In the genomic region with DNA sequence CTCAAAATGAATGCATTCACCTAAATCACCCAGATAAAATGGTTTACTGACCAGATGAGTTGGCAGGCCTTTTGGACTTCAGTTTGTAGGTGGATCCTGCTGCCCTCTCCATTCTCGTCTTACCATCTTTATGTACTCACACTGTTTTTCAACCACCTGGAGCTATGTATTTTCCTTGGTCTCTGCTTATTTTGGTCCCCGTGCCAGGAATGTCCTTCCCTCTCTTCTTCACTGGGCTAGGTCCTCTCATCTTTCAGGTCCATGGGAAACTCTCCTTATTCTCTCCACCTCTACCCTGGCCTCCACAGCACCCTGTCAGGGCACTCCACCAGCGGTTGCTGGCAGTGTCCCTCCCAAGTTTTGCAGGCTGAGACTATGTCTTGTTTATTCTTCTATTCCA, we compare ENCODE assay signal across 10 cellular contexts. TPM values are rescaled to one million over a fixed set of nuclear protein-coding genes. Genes with fewer than 3 reads are reported as not detected.
DNase-seq lines count a peak whose midpoint lies in the region; ATAC-seq and TF ChIP-seq lines count a peak whose summit lies in the region.
"Had no signal": no experiment of that assay in that cellular context is flagged by ENCODE, and none has a peak within 500 bp of the region (broad histone marks: within the 10 kb centered on the region; RNA-seq: fewer than 3 reads in every experiment).

No MANE protein-coding gene starts in this region.

- in situ Hi-C loops in HAP-1 (cut with MboI; ENCODE audit: low sequenced_read_pairs), result no loop called here

- H3K4me1 ChIP-seq in mucosa of descending colon (ENCODE audit: low read depth), result peaks cover 35% of the 10 kb centered on the region
- H3K4me1 ChIP-seq in HAP-1, result peaks cover 8% of the 10 kb centered on the region

- H3K27me3 ChIP-seq in CD4-positive, alpha-beta T cell (ENCODE audit: control insufficient read depth, insufficient read depth, low read length), result no peaks in the 10 kb centered on the region
- no peaks in the 10 kb centered on the region for H3K27me3 ChIP-seq in HAP-1 (ENCODE audit: low read depth)
- H3K27me3 ChIP-seq: ovary had no signal

- POLR2A ChIA-PET in CD4-positive, alpha-beta T cell (lab: Charles Lee), result interaction anchor here (0.7 to 2.1 kb wide), 8 partner anchors 8 to 25 kb away, joined by 3 to 27 read pairs (median 5); no protein-coding TSS in a partner anchor

- H3K36me3 ChIP-seq in mucosa of descending colon (ENCODE audit: low read depth) (no peaks in the 10 kb centered on the region), HAP-1 (replicated peaks) (no peaks in the 10 kb centered on the region)
- H3K36me3 ChIP-seq: ovary had no signal

- no peaks in the 10 kb centered on the region for H3K9me3 ChIP-seq in CD4-positive, alpha-beta T cell (ENCODE audit: control insufficient read depth, low read length)
- H3K9me3 ChIP-seq in mucosa of descending colon (no peaks in the 10 kb centered on the region), HAP-1 (no peaks in the 10 kb centered on the region)
- H3K9me3 ChIP-seq: ovary had no signal

- ATAC-seq in CD4-positive, alpha-beta T cell (ENCODE audit: poor library complexity), result no peak
- ATAC-seq in mucosa of descending colon, result peak; percentile 2
- ATAC-seq in HG02798 (IDR thresholded peaks at IDR 0.05; ENCODE audit: poor library complexity, unreplicated experiment), result no peak
- ATAC-seq: WTC11 had no signal

- peak overlapping the region; percentile 95 for H3K4me3 Mint-ChIP-seq in CD4-positive, alpha-beta T cell
- peak overlapping the region; percentile 95 for H3K4me3 Mint-ChIP-seq in activated T-helper 1 cell treated with anti-CD3 and anti-CD28 coated beads, Interleukin-12 subunit alpha, Interleukin-12 subunit beta, Interleukin-2, Interleukin-4 antibody, amounts not matched to agents 30 ng/mL and 10 ng/mL and 1 ng/mL, durations not matched to agents 14 hours and 24 hours and 36 hours
- H3K4me3 Mint-ChIP-seq: WTC11 had no signal

- H3K27me3 Mint-ChIP-seq in CD4-positive, alpha-beta T cell, result no peaks in the 10 kb centered on the region
- no peaks in the 10 kb centered on the region for H3K27me3 Mint-ChIP-seq in activated T-helper 1 cell treated with anti-CD3 and anti-CD28 coated beads, Interleukin-12 subunit alpha, Interleukin-12 subunit beta, Interleukin-2, Interleukin-4 antibody, amounts not matched to agents 30 ng/mL and 10 ng/mL and 1 ng/mL, durations not matched to agents 14 hours and 24 hours and 36 hours (ENCODE audit: insufficient read depth)

- H3K27ac ChIP-seq in 22Rv1, result peak overlapping the region; percentile 7; the same call in 1 of the 2 replicates
- H3K27ac ChIP-seq in CD4-positive, alpha-beta T cell (ENCODE audit: low read depth, low read length), result peak overlapping the region; percentile 24
- H3K27ac ChIP-seq: ovary had no signal

- TF ChIP-seq CTCF in 22Rv1 (IDR thresholded peaks at IDR 0.05) (no peak), mucosa of descending colon (IDR thresholded peaks at IDR 0.05) (no peak)
- no peak for TF ChIP-seq CTCF in CD4-positive, alpha-beta T cell (IDR thresholded peaks at IDR 0.05)

- DNase-seq in CD4-positive, alpha-beta T cell, result no peak
- no peak for DNase-seq in activated T-helper 1 cell treated with anti-CD3 and anti-CD28 coated beads, Interleukin-12 subunit alpha, Interleukin-12 subunit beta, Interleukin-2, Interleukin-4 antibody, amounts not matched to agents 30 ng/mL and 10 ng/mL and 1 ng/mL, durations not matched to agents 14 hours and 24 hours and 36 hours (ENCODE audit: low spot score)
- DNase-seq in mucosa of descending colon (peak in 2 of 3 donors; percentile 43), HAP-1 (ENCODE audit: low spot score in 2 of 2) (no peak), SHP77 treated with DMSO at 0.1 percent for 48 hours (lab: John Stamatoyannopoulos, UW) (no peak)
- DNase-seq: ovary, SIG-M5 had no signal

- no peaks in the 10 kb centered on the region for H3K9me3 Mint-ChIP-seq in CD4-positive, alpha-beta T cell
- no peaks in the 10 kb centered on the region for H3K9me3 Mint-ChIP-seq in activated T-helper 1 cell treated with anti-CD3 and anti-CD28 coated beads, Interleukin-12 subunit alpha, Interleukin-12 subunit beta, Interleukin-2, Interleukin-4 antibody, amounts not matched to agents 30 ng/mL and 10 ng/mL and 1 ng/mL, durations not matched to agents 14 hours and 24 hours and 36 hours
- H3K9me3 Mint-ChIP-seq: WTC11 had no signal

- H3K4me3 ChIP-seq in mucosa of descending colon, result no peak overlapping the region
- H3K4me3 ChIP-seq in HAP-1, result no peak overlapping the region
- H3K4me3 ChIP-seq: ovary had no signal

- peaks cover 80% of the 10 kb centered on the region for H3K4me1 Mint-ChIP-seq in CD4-positive, alpha-beta T cell (ENCODE audit: low read depth)
- peaks cover 72% of the 10 kb centered on the region for H3K4me1 Mint-ChIP-seq in activated T-helper 1 cell treated with anti-CD3 and anti-CD28 coated beads, Interleukin-12 subunit alpha, Interleukin-12 subunit beta, Interleukin-2, Interleukin-4 antibody, amounts not matched to agents 30 ng/mL and 10 ng/mL and 1 ng/mL, durations not matched to agents 14 hours and 24 hours and 36 hours (ENCODE audit: low read depth)

- H3K27ac Mint-ChIP-seq in CD4-positive, alpha-beta T cell, result peak overlapping the region; percentile 92
- H3K27ac Mint-ChIP-seq in activated T-helper 1 cell treated with anti-CD3 and anti-CD28 coated beads, Interleukin-12 subunit alpha, Interleukin-12 subunit beta, Interleukin-2, Interleukin-4 antibody, amounts not matched to agents 30 ng/mL and 10 ng/mL and 1 ng/mL, durations not matched to agents 14 hours and 24 hours and 36 hours, result peak overlapping the region; percentile 97
- H3K27ac Mint-ChIP-seq: WTC11 had no signal

- CTCF ChIA-PET in CD4-positive, alpha-beta T cell (lab: Charles Lee), result interaction anchor here (1.8 to 2.1 kb wide), 2 partner anchors 11 to 50 kb away, joined by 5 read pairs; no protein-coding TSS in a partner anchor

- H3K36me3 Mint-ChIP-seq in CD4-positive, alpha-beta T cell (ENCODE audit: low read depth), result peaks cover 21% of the 10 kb centered on the region
- peaks cover 28% of the 10 kb centered on the region for H3K36me3 Mint-ChIP-seq in activated T-helper 1 cell treated with anti-CD3 and anti-CD28 coated beads, Interleukin-12 subunit alpha, Interleukin-12 subunit beta, Interleukin-2, Interleukin-4 antibody, amounts not matched to agents 30 ng/mL and 10 ng/mL and 1 ng/mL, durations not matched to agents 14 hours and 24 hours and 36 hours (ENCODE audit: low read depth)
- H3K36me3 Mint-ChIP-seq: WTC11 had no signal

- intact Hi-C loops in CD4-positive, alpha-beta T cell (cut with DNase I, micrococcal nuclease), result loop anchor here in 1 of 2 experiments (5.0 to 10.0 kb wide), 2 partner anchors 48 to 190 kb away; a partner anchor contains a TSS
- intact Hi-C loops in activated T-helper 1 cell treated with anti-CD3 and anti-CD28 coated beads, Interleukin-12 subunit alpha, Interleukin-12 subunit beta, Interleukin-2, Interleukin-4 antibody, amounts not matched to agents 30 ng/mL and 10 ng/mL and 1 ng/mL, durations not matched to agents 14 hours and 24 hours and 36 hours (cut with micrococcal nuclease), result loop anchor here (1.0 to 5.0 kb wide), 4 partner anchors 62 to 483 kb away; a partner anchor contains a TSS
- intact Hi-C loops in mucosa of descending colon (cut with DNase I, micrococcal nuclease), result loop anchor here in 1 of 2 donors (10.0 kb wide), 1 partner anchor 50 kb away; no protein-coding TSS in a partner anchor

RNA-seq across cellular contexts. Expression of a gene that starts 2.6 kb away (rescaled TPM):
- total RNA-seq in CD4-positive, alpha-beta T cell, result 10 to 100 TPM; 46.4 TPM
- 37.1 and 39.0 TPM in 2 replicates for total RNA-seq in activated T-helper 1 cell treated with anti-CD3 and anti-CD28 coated beads, Interleukin-12 subunit alpha, Interleukin-12 subunit beta, Interleukin-2, Interleukin-4 antibody, amounts not matched to agents 30 ng/mL and 10 ng/mL and 1 ng/mL, durations not matched to agents 14 hours and 24 hours and 36 hours
- total RNA-seq in mucosa of descending colon, result 10 to 100 TPM in 2 of 3 donors, 1 to 10 TPM in 1; 6.0 to 23.8 (median 23.7) TPM

Comparison
In these comparisons a context has a peak if more than half of its experiments do, and no peak if none do; other contexts are left out.
1. DNase-seq: peak in mucosa of descending colon (2 of 3); none in CD4-positive, alpha-beta T cell (0 of 10), activated T-helper 1 cell treated with anti-CD3 and anti-CD28 coated beads, Interleukin-12 subunit alpha, Interleukin-12 subunit beta, Interleukin-2, Interleukin-4 antibody, amounts not matched to agents 30 ng/mL and 10 ng/mL and 1 ng/mL, durations not matched to agents 14 hours and 24 hours and 36 hours (single experiment), HAP-1 (0 of 2) and SHP77 treated with DMSO at 0.1 percent for 48 hours (single experiment).